In the genomic region with DNA sequence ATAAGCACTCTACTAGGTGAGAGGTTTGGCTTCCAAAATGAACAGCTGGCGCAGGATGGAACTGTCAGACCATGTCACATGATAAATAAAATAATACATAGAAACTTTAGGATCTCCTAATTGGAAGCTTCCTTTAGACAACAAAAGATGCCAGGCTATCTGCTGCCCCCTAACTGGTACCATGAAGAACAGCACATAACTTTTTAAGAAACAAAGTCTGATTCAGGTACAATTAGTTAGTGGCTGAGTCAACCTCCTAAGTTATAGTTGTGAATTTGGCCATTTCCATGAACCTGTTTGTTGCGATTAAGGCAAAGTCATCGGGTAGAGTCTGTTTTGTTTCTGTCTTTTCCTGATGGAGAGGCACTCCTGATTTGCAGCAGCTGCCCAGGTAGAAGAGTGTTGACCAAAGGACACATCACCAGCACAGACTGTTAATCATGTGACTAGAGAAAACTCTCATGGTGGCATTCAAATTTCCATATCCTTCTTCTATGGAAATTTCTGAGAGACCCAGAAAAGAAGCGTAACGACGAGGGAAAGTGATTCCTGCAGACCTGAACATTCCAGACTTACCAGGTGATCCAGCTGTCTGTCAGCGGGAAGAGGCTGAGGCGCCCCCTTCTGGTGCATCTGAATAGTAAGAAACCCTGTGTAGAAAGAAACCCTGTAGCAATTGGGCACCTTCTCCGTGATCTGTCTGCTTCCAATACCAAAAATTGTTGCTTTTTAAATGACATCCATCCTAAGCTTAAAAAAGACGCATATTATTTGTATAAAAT, we compare ENCODE assay signal across 8 cellular contexts. TPM values are rescaled to one million over a fixed set of nuclear protein-coding genes. Genes with fewer than 3 reads are reported as not detected.
A peak's percentile ranks its signal among the peaks of the same experiment; 100 is the strongest.
DNase-seq lines count a peak whose midpoint lies in the region; ATAC-seq, FAIRE-seq and TF ChIP-seq lines count a peak whose summit lies in the region.

No MANE protein-coding gene starts in this region.

- peaks cover 0 to under 1% (median 0%) of the 10 kb centered on the region in 9 donors for H3K4me1 ChIP-seq in heart right ventricle

- POLR2A ChIA-PET in RWPE1 (lab: Yijun Ruan, JAX; ENCODE audit: low non-redundant PET): no interaction called here

- H3K36me3 ChIP-seq in heart right ventricle: no peaks in the 10 kb centered on the region

- H3K27ac ChIP-seq in heart right ventricle: no peak overlapping the region
- no peak overlapping the region for H3K27ac ChIP-seq in RWPE1

- ATAC-seq in heart right ventricle (no peak), Right ventricle myocardium inferior (no peak), HG03565 (IDR thresholded peaks at IDR 0.05; ENCODE audit: unreplicated experiment) (no peak)

- DNase-seq in heart right ventricle: no peak
- DNase-seq in Right ventricle myocardium inferior (ENCODE audit: missing footprints): no peak
- DNase-seq in RWPE1 (ENCODE audit: low spot score): no peak
- peak; percentile 17 for DNase-seq in germinal center (ENCODE audit: low spot score)
- peak; percentile 65 for DNase-seq in urothelium cell line (ENCODE audit: low spot score)
- no peak for DNase-seq in NCI-H2227 treated with DMSO at 0.1 percent for 48 hours (lab: John Stamatoyannopoulos, UW)
- DNase-seq in NCI-H187 (lab: John Stamatoyannopoulos, UW): no peak

- 39 to 43% methylated on average over 10 of the region's 10 CpGs for WGBS in heart right ventricle, 2 donors

- CTCF ChIA-PET in RWPE1 (lab: Yijun Ruan, JAX): interaction anchor here (0.8 to 1.3 kb wide), 2 partner anchors 15 to 17 kb away, joined by 3 read pairs; no protein-coding TSS in a partner anchor

- no peak overlapping the region for H3K4me3 ChIP-seq in heart right ventricle

- peak in 7 of 9 donors; percentile 18 to 55 (median 40) for TF ChIP-seq CTCF in heart right ventricle (IDR thresholded peaks at IDR 0.05)
- TF ChIP-seq CTCF in RWPE1 (conservative IDR thresholded peaks at IDR 0.05; ENCODE audit: low read depth): peak; percentile 51

- no peak for FAIRE-seq in urothelium cell line (lab: Jason Lieb, UNC)

- no peaks in the 10 kb centered on the region for H3K27me3 ChIP-seq in heart right ventricle

- no peaks in the 10 kb centered on the region for H3K9me3 ChIP-seq in heart right ventricle

- intact Hi-C loops in heart right ventricle (cut with DNase I): loop anchor here in 5 of 10 donors (2.0 to 10.0 kb wide), 5 partner anchors 697 to 1467 kb away; no protein-coding TSS in a partner anchor
- intact Hi-C loops in Right ventricle myocardium inferior (cut with DNase I): no loop called here

RNA-seq across cellular contexts. Expression of gene INHBA, which starts 8.6 kb away (rescaled TPM):
- total RNA-seq in heart right ventricle (10 to 100 TPM in 1 of 10 donors, 1 to 10 TPM in 8, under 1 TPM in 1; 0.51 to 26.1 (median 4.4) TPM), Right ventricle myocardium inferior (0.89 TPM)
- polyA plus RNA-seq in heart right ventricle: 1 to 10 TPM in 1 of 2 donors, under 1 TPM in 1; 0.41 to 2.7 TPM

Comparison
In these comparisons a context has a peak if more than half of its experiments do, and no peak if none do; other contexts are left out.
1. DNase-seq: peak in germinal center (single experiment) and urothelium cell line (single experiment); none in heart right ventricle (0 of 2), Right ventricle myocardium inferior (single experiment), RWPE1 (single experiment), NCI-H2227 treated with DMSO at 0.1 percent for 48 hours (single experiment) and NCI-H187 (0 of 2).